Comparison of ENCODE assay signal across 22 cellular contexts in the genomic region with DNA sequence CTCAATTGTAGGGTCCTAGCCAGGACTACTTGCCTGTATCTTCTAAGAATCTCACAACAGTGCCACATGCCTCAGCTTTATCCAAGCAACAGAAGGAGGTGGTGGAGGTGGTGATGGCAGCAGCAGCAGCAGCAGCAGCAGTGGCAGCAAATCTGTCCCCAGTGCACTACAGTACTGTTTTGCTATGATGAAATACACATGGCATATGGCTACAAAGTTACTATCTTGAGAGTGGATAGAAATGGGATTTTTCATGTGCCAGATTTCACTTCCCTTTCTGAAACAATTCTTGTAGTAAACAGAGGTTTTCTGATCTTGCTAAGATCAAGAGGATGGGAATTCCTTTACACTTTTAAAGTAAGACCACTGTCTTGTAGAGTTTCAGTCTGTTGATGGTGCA. TPM values are rescaled to one million over a fixed set of nuclear protein-coding genes. Genes with fewer than 3 reads are reported as not detected.
DNase-seq lines count a peak whose midpoint lies in the region; ATAC-seq, FAIRE-seq and TF ChIP-seq lines count a peak whose summit lies in the region.
"Had no signal": no experiment of that assay in that cellular context is flagged by ENCODE, and none has a peak within 500 bp of the region (broad histone marks: within the 10 kb centered on the region; RNA-seq: fewer than 3 reads in every experiment).

No MANE protein-coding gene starts in this region.

- H3K36me3 Mint-ChIP-seq in CD14-positive monocyte, result no peaks in the 10 kb centered on the region

- DNase-seq in Ammon's horn (ENCODE audit: low spot score) (peak; percentile 64), NOMO-1 treated with dmso at 0.1 percent for 144 hours (lab: John Stamatoyannopoulos, UW; ENCODE audit: unreplicated experiment) (peak; percentile 35), inferior parietal cortex (ENCODE audit: extremely low spot score) (peak; percentile 41), CD14-positive monocyte (ENCODE audit: low spot score) (no peak), D721Med (ENCODE audit: insufficient read length, low spot score) (no peak), Right ventricle myocardium superior (no peak)
- DNase-seq: BE2C; Calu3; CD8-positive, alpha-beta T cell; DMS79; NCI-H1417; NCI-H1930; NCI-H226; NCI-H524 treated with DMSO at 0.1 percent for 48 hours; SW 1271; T-helper 2 cell had no signal

- no peak for FAIRE-seq in D721Med (lab: Jason Lieb, UNC)
- FAIRE-seq: GM19239, K562 had no signal

- TF ChIP-seq CTCF in CD14-positive monocyte (IDR thresholded peaks at IDR 0.05) (no peak), D721Med (IDR thresholded peaks at IDR 0.05; ENCODE audit: insufficient read depth, missing control alignments) (no peak)

- peak overlapping the region in 3 of 7 donors; percentile 31 to 74 (median 73) for H3K27ac Mint-ChIP-seq in CD14-positive monocyte
- H3K27ac Mint-ChIP-seq: CD8-positive, alpha-beta T cell; GM23338 had no signal

- peak; percentile 45 for ATAC-seq in HG02610 (IDR thresholded peaks at IDR 0.05; ENCODE audit: unreplicated experiment)
- ATAC-seq in HG03025 (IDR thresholded peaks at IDR 0.05; ENCODE audit: low FRiP score, unreplicated experiment), result no peak
- ATAC-seq in Right ventricle myocardium superior (ENCODE audit: poor library complexity), result no peak
- ATAC-seq: CD8-positive, alpha-beta T cell; GM23338; HCT116; K562 had no signal

- H3K4me1 Mint-ChIP-seq in CD14-positive monocyte, result peaks cover 21% of the 10 kb centered on the region
- H3K4me1 Mint-ChIP-seq: GM23338 had no signal

- H3K4me3 Mint-ChIP-seq in CD14-positive monocyte, result no peak overlapping the region
- H3K4me3 Mint-ChIP-seq: CD8-positive, alpha-beta T cell; GM23338 had no signal

- peaks cover 2 to 10% (median 3%) of the 10 kb centered on the region in 3 donors for H3K27me3 Mint-ChIP-seq in CD14-positive monocyte (ENCODE audit: low read depth in 3 of 3)

- intact Hi-C loops in CD14-positive monocyte (cut with micrococcal nuclease) (loop anchor here in 1 of 2 donors (10.0 kb wide), 1 partner anchor 188 kb away; no protein-coding TSS in a partner anchor), Right ventricle myocardium superior (cut with DNase I) (no loop called here)

- H3K9me3 Mint-ChIP-seq in CD14-positive monocyte, result peaks cover 0 to 2% (median 0%) of the 10 kb centered on the region in 7 donors
- H3K9me3 Mint-ChIP-seq: CD8-positive, alpha-beta T cell; GM23338 had no signal

RNA-seq across cellular contexts. Expression of gene CYSTM1, which starts 8.1 kb away (rescaled TPM):
- polyA plus RNA-seq in CD14-positive monocyte, result 10 to 100 TPM; 36.7 to 40.0 TPM
- 58.3 TPM for total RNA-seq in Right ventricle myocardium superior

RNA-seq across cellular contexts. Expression of gene IGIP, which starts 41.2 kb away (rescaled TPM):
- polyA plus RNA-seq in CD14-positive monocyte, result under 1 TPM in 1 of 2 donors, not detected in 1; 0.08 TPM
- 10.4 TPM for total RNA-seq in Right ventricle myocardium superior

RNA-seq across cellular contexts. Expression of gene PURA, which starts 53.0 kb away (rescaled TPM):
- 1 to 10 TPM; 1.1 to 1.2 TPM for polyA plus RNA-seq in CD14-positive monocyte
- 22.2 TPM for total RNA-seq in Right ventricle myocardium superior

Comparison
In these comparisons a context has a peak if more than half of its experiments do, and no peak if none do; other contexts are left out.
1. DNase-seq: peak in Ammon's horn (single experiment), NOMO-1 treated with dmso at 0.1 percent for 144 hours (single experiment) and inferior parietal cortex (single experiment); none in CD14-positive monocyte (single experiment), D721Med (single experiment) and Right ventricle myocardium superior (single experiment).